10 cellular contexts compared by ENCODE assay signal in the genomic region with DNA sequence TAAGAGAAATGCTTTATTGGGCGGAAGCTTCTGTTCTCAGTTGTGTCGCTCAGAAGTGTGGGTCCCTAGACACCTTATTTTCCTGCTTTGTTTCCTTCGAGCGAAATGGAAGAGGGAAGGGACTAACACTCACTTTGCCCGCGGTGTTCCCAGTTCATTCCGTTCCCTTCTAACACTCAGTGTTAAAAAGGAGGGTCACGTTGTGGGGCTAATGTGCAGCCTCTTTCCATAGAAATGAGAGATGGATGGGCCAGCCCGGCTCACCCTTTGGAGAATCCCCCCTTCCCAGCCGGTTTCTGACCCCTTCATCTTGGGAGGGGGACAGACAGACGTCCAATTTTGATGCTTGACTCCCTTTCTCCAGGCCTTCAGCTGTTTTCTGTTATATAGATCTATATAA. TPM values are rescaled to one million over a fixed set of nuclear protein-coding genes. Genes with fewer than 3 reads are reported as not detected.
DNase-seq lines count a peak whose midpoint lies in the region; ATAC-seq and TF ChIP-seq lines count a peak whose summit lies in the region.
"Had no signal": no experiment of that assay in that cellular context is flagged by ENCODE, and none has a peak within 500 bp of the region (broad histone marks: within the 10 kb centered on the region; RNA-seq: fewer than 3 reads in every experiment).

No MANE protein-coding gene starts in this region.

- H3F3A ChIP-seq in smooth muscle cell (ENCODE audit: low read depth): no peaks in the 10 kb centered on the region

- intact Hi-C loops in activated B cell treated with CpG ODN at 0.5 μM for 24 hours (cut with micrococcal nuclease): loop anchor here (5.0 kb wide), 1 partner anchor 75 kb away; no protein-coding TSS in a partner anchor

- no peak for ATAC-seq in activated B cell treated with CpG ODN at 0.5 μM for 24 hours (ENCODE audit: low read depth)
- no peak for ATAC-seq in HG03439 (IDR thresholded peaks at IDR 0.05; ENCODE audit: unreplicated experiment)
- no peak for ATAC-seq in GM21390 (IDR thresholded peaks at IDR 0.05; ENCODE audit: unreplicated experiment)
- no peak for ATAC-seq in GM19035 (IDR thresholded peaks at IDR 0.05; ENCODE audit: unreplicated experiment)

- H3K27me3 Mint-ChIP-seq in T-helper 1 cell treated with Interleukin-12 subunit alpha and Interleukin-12 subunit beta and Interleukin-4 antibody, amounts not matched to agents 30 μg/mL and 1 μg/mL, for 36 hours (ENCODE audit: low read depth): no peaks in the 10 kb centered on the region
- peaks cover 1% of the 10 kb centered on the region for H3K27me3 Mint-ChIP-seq in activated B cell treated with CpG ODN at 0.5 μM for 24 hours

- no peak overlapping the region for H3K27ac Mint-ChIP-seq in T-helper 1 cell treated with Interleukin-12 subunit alpha and Interleukin-12 subunit beta and Interleukin-4 antibody, amounts not matched to agents 30 μg/mL and 1 μg/mL, for 36 hours
- no peak overlapping the region for H3K27ac Mint-ChIP-seq in activated B cell treated with CpG ODN at 0.5 μM for 24 hours

- peak overlapping the region; percentile 98 for H3K4me2 ChIP-seq in smooth muscle cell

- DNase-seq in T-helper 1 cell (no peak), activated B cell treated with CpG ODN at 0.5 μM for 24 hours (no peak), smooth muscle cell (lab: John Stamatoyannopoulos, UW; ENCODE audit: unreplicated experiment) (no peak)
- DNase-seq: effector CD4-positive, alpha-beta T cell; NCI-H2081 treated with DMSO at 0.1 percent for 48 hours had no signal

- H3K4me1 ChIP-seq in smooth muscle cell (ENCODE audit: low read depth): peaks cover 31% of the 10 kb centered on the region

- no peaks in the 10 kb centered on the region for H3K27me3 ChIP-seq in smooth muscle cell (ENCODE audit: low read depth)

- H3K9me3 Mint-ChIP-seq in T-helper 1 cell treated with Interleukin-12 subunit alpha and Interleukin-12 subunit beta and Interleukin-4 antibody, amounts not matched to agents 30 μg/mL and 1 μg/mL, for 36 hours: no peaks in the 10 kb centered on the region
- no peaks in the 10 kb centered on the region for H3K9me3 Mint-ChIP-seq in activated B cell treated with CpG ODN at 0.5 μM for 24 hours

- H3K27ac ChIP-seq in smooth muscle cell (ENCODE audit: low read depth): no peak overlapping the region

- H2AFZ ChIP-seq in smooth muscle cell (ENCODE audit: low read depth): no peak overlapping the region

- peaks cover 32% of the 10 kb centered on the region for H3K79me2 ChIP-seq in smooth muscle cell (ENCODE audit: low read depth)

- peaks cover 2% of the 10 kb centered on the region for H3K36me3 Mint-ChIP-seq in T-helper 1 cell treated with Interleukin-12 subunit alpha and Interleukin-12 subunit beta and Interleukin-4 antibody, amounts not matched to agents 30 μg/mL and 1 μg/mL, for 36 hours (ENCODE audit: low read depth)
- peaks cover 2% of the 10 kb centered on the region for H3K36me3 Mint-ChIP-seq in activated B cell treated with CpG ODN at 0.5 μM for 24 hours (ENCODE audit: low read depth)

- peak overlapping the region; percentile 77 for H3K9ac ChIP-seq in smooth muscle cell (ENCODE audit: low read depth)

- POLR2A ChIA-PET in activated B cell treated with CpG ODN at 0.5 μM for 24 hours (lab: Charles Lee): no interaction called here

- 69% methylated on average over 11 of the region's 11 CpGs for WGBS in smooth muscle cell (ENCODE audit: low lambda C conversion rate)

- H3K4me1 Mint-ChIP-seq in T-helper 1 cell treated with Interleukin-12 subunit alpha and Interleukin-12 subunit beta and Interleukin-4 antibody, amounts not matched to agents 30 μg/mL and 1 μg/mL, for 36 hours (ENCODE audit: low read depth): peaks cover 49% of the 10 kb centered on the region
- H3K4me1 Mint-ChIP-seq in activated B cell treated with CpG ODN at 0.5 μM for 24 hours: peaks cover 42% of the 10 kb centered on the region

- H3K4me3 Mint-ChIP-seq in T-helper 1 cell treated with Interleukin-12 subunit alpha and Interleukin-12 subunit beta and Interleukin-4 antibody, amounts not matched to agents 30 μg/mL and 1 μg/mL, for 36 hours: peak overlapping the region; percentile 83
- peak overlapping the region; percentile 84 for H3K4me3 Mint-ChIP-seq in activated B cell treated with CpG ODN at 0.5 μM for 24 hours

- 0 out of 2 replicates have a peak overlapping the region, but pooled peaks have one; percentile 77 for H3K4me3 ChIP-seq in iPS-18c (ENCODE audit: insufficient read depth, low read depth, low read length)
- peak overlapping the region; percentile 84 for H3K4me3 ChIP-seq in smooth muscle cell

- CTCF ChIA-PET in activated B cell treated with CpG ODN at 0.5 μM for 24 hours (lab: Charles Lee): no interaction called here

- TF ChIP-seq CTCF in activated B cell treated with CpG ODN at 0.5 μM for 24 hours (IDR thresholded peaks at IDR 0.05): no peak
- no peak for TF ChIP-seq CTCF in smooth muscle cell (IDR thresholded peaks at IDR 0.05; ENCODE audit: borderline replicate concordance, insufficient read depth, poor library complexity, severe bottlenecking)

- H3K9me3 ChIP-seq in iPS-18c (ENCODE audit: control insufficient read depth, insufficient read depth, low read length) (no peaks in the 10 kb centered on the region), smooth muscle cell (replicated peaks; ENCODE audit: low read depth) (no peaks in the 10 kb centered on the region)

- H4K20me1 ChIP-seq in smooth muscle cell (ENCODE audit: low read depth): peaks cover 36% of the 10 kb centered on the region

- no peaks in the 10 kb centered on the region for H3K36me3 ChIP-seq in smooth muscle cell (ENCODE audit: low read depth)

RNA-seq across cellular contexts. Expression of a gene that starts 2.3 kb away (rescaled TPM):
- total RNA-seq in activated B cell treated with CpG ODN at 0.5 μM for 24 hours: 43.7 and 49.6 TPM in 2 replicates
- 6.1 and 7.5 TPM in 2 replicates for total RNA-seq in smooth muscle cell
- polyA plus RNA-seq in smooth muscle cell: 6.5 and 15.2 TPM in 2 replicates
